Comparison of ENCODE assay signal across 14 cellular contexts in the genomic region with DNA sequence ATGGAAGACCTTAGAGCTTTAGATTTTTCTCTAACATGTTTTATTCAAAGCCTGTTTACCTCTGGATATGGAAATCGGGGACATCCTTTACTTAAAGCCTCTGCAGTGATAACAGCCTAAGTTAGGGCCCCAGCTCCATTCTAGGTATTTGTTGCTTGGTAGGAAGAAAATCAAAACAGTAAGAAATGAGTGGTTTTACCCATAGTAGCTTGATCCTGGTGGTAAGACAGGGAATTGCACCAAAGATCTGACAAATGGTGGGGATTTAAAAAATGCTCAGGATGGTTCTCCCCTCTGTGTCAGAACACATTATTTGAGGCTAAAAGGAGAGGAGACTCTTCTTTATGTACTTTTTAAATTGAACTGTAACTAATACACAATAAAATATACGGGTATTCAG.
DNase-seq lines count a peak whose midpoint lies in the region; TF ChIP-seq lines count a peak whose summit lies in the region.
"Had no signal": no experiment of that assay in that cellular context is flagged by ENCODE, and none has a peak within 500 bp of the region (broad histone marks: within the 10 kb centered on the region; RNA-seq: fewer than 3 reads in every experiment).

No MANE protein-coding gene starts in this region.

- POLR2A ChIA-PET in RWPE1 (lab: Yijun Ruan, JAX; ENCODE audit: low non-redundant PET): no interaction called here

- DNase-seq in NCI-H82 (lab: John Stamatoyannopoulos, UW) (peak; percentile 18), NCI-H82 treated with DMSO at 0.1 percent for 48 hours (lab: John Stamatoyannopoulos, UW; ENCODE audit: unreplicated experiment) (no peak), KBM-7 (peak; percentile 7), choroid plexus epithelial cell (ENCODE audit: low read depth) (peak; percentile 2), retinal pigment epithelial cell (ENCODE audit: low read depth) (no peak), RWPE1 (ENCODE audit: low spot score) (no peak), GM03348 (ENCODE audit: low spot score) (no peak), retina (no peak)
- DNase-seq: ACHN; activated CD4-positive, alpha-beta T cell treated with anti-CD3 and anti-CD28 coated beads, Interleukin-2, amount 50 U/mL, for 48 hours; NCI-H2227 treated with DMSO at 0.1 percent for 48 hours; T-helper 9 cell had no signal

- TF ChIP-seq CTCF in choroid plexus epithelial cell (conservative IDR thresholded peaks at IDR 0.05; ENCODE audit: low read depth, low read length): peak; percentile 14
- TF ChIP-seq CTCF in retinal pigment epithelial cell (conservative IDR thresholded peaks at IDR 0.05; ENCODE audit: low read depth, low read length): peak; percentile 38
- TF ChIP-seq CTCF in RWPE1 (conservative IDR thresholded peaks at IDR 0.05; ENCODE audit: low read depth): no peak

- no peak overlapping the region for H3K27ac ChIP-seq in RWPE1
- H3K27ac ChIP-seq: epithelial cell of prostate, parathyroid adenoma had no signal

- H3K4me3 ChIP-seq in choroid plexus epithelial cell (ENCODE audit: low read depth, low read length): no peak overlapping the region
- no peak overlapping the region for H3K4me3 ChIP-seq in retinal pigment epithelial cell (ENCODE audit: low read length)

- CTCF ChIA-PET in RWPE1 (lab: Yijun Ruan, JAX): interaction anchor here (0.8 kb wide), 1 partner anchor 42 kb away, joined by 3 read pairs; no protein-coding TSS in a partner anchor

- in situ Hi-C loops in KBM-7 (cut with MboI; ENCODE audit: low pct_unique_long_range_greater_than_20kb, low sequenced_read_pairs): no loop called here

Comparison
In these comparisons a context has a peak if more than half of its experiments do, and no peak if none do; other contexts are left out.
1. DNase-seq: peak in NCI-H82 (single experiment), KBM-7 (single experiment) and choroid plexus epithelial cell (single experiment); none in NCI-H82 treated with DMSO at 0.1 percent for 48 hours (single experiment), retinal pigment epithelial cell (single experiment), RWPE1 (single experiment), GM03348 (single experiment) and retina (single experiment).